Comparison of ENCODE assay signal across 9 cellular contexts in genomic region chr19:18340990-18341868, GRCh38. TPM values are rescaled to one million over a fixed set of nuclear protein-coding genes. Genes with fewer than 3 reads are reported as not detected.
DNase-seq lines count a peak whose midpoint lies in the region; ATAC-seq and TF ChIP-seq lines count a peak whose summit lies in the region.
"Had no signal": no experiment of that assay in that cellular context is flagged by ENCODE, and none has a peak within 500 bp of the region (broad histone marks: within the 10 kb centered on the region; RNA-seq: fewer than 3 reads in every experiment).

No MANE protein-coding gene starts in this region.

- peak overlapping the region; percentile 82 to 90 (median 84) for H3K9ac ChIP-seq in skeletal muscle tissue (ENCODE audit: low read depth in 1 of 3, low read length in 3 of 3)

- peak overlapping the region; percentile 79 for H3K27ac Mint-ChIP-seq in T-helper 17 cell

- peak; percentile 41 for ATAC-seq in HG03521 (IDR thresholded peaks at IDR 0.05; ENCODE audit: unreplicated experiment)
- peak; percentile 76 for ATAC-seq in T-helper 17 cell
- ATAC-seq in GM18511 (IDR thresholded peaks at IDR 0.05; ENCODE audit: unreplicated experiment): no peak
- no peak for ATAC-seq in HG02981 (IDR thresholded peaks at IDR 0.05; ENCODE audit: unreplicated experiment)

- H3K27me3 Mint-ChIP-seq in T-helper 17 cell: no peaks in the 10 kb centered on the region

- no peaks in the 10 kb centered on the region for H3K27me3 ChIP-seq in skeletal muscle tissue (ENCODE audit: control insufficient read depth in 3 of 3, insufficient read depth in 3 of 3, low read length in 3 of 3)

- peaks cover 17 to 34% (median 24%) of the 10 kb centered on the region in 3 donors for H3K4me1 ChIP-seq in skeletal muscle tissue (ENCODE audit: control insufficient read depth in 3 of 3, insufficient read depth in 3 of 3, low read length in 3 of 3)

- peaks cover 2 to 8% (median 5%) of the 10 kb centered on the region in 3 donors for H3K36me3 ChIP-seq in skeletal muscle tissue (ENCODE audit: control insufficient read depth in 3 of 3, insufficient read depth in 3 of 3, low read length in 3 of 3)

- peak; percentile 14 for TF ChIP-seq CTCF in GM12864 (IDR thresholded peaks at IDR 0.05; ENCODE audit: low read depth, low read length, missing control alignments)

- H3K4me1 Mint-ChIP-seq in T-helper 17 cell: peaks cover 10% of the 10 kb centered on the region

- peak overlapping the region; percentile 92 for H3K4me3 Mint-ChIP-seq in T-helper 17 cell

- no peaks in the 10 kb centered on the region for H3K9me3 ChIP-seq in T-helper 17 cell (ENCODE audit: control insufficient read depth, low read length, poor library complexity, severe bottlenecking)
- no peaks in the 10 kb centered on the region for H3K9me3 ChIP-seq in skeletal muscle tissue (ENCODE audit: control insufficient read depth in 3 of 3, low read length in 3 of 3)

- H3K27ac ChIP-seq in skeletal muscle tissue (ENCODE audit: low read depth, low read length): peak overlapping the region; percentile 93

- peak overlapping the region; percentile 81 for H3K4me3 ChIP-seq in GM12864 (ENCODE audit: low read depth, low read length)
- peak overlapping the region; percentile 63 for H3K4me3 ChIP-seq in iPS-11a (ENCODE audit: low read depth, low read length)
- H3K4me3 ChIP-seq in skeletal muscle tissue (ENCODE audit: low read length in 3 of 3): peak overlapping the region; percentile 73 to 90 (median 87)

- H3K36me3 Mint-ChIP-seq in T-helper 17 cell (ENCODE audit: low read depth): peaks cover under 1% of the 10 kb centered on the region

- no peak for DNase-seq in GM12864 (ENCODE audit: low read depth)
- peak; percentile 24 to 26 (median 25) for DNase-seq in T-helper 17 cell
- DNase-seq in amniotic epithelial cell (ENCODE audit: low read depth): peak; percentile 25

RNA-seq across cellular contexts. Expression of gene PGPEP1, which starts 0.8 kb away (rescaled TPM):
- total RNA-seq in T-helper 17 cell: 10 to 100 TPM; 22.0 to 28.3 TPM
- 10.4 TPM for total RNA-seq in skeletal muscle tissue

RNA-seq across cellular contexts. Expression of gene LSM4, which starts 18.4 kb away (rescaled TPM):
- 10 to 100 TPM; 43.3 to 46.6 TPM for total RNA-seq in T-helper 17 cell
- total RNA-seq in skeletal muscle tissue: 119 TPM

RNA-seq across cellular contexts. Expression of gene GDF15, which starts 44.7 kb away (rescaled TPM):
- under 1 TPM; 0.29 to 0.85 TPM for total RNA-seq in T-helper 17 cell
- 1.0 TPM for total RNA-seq in skeletal muscle tissue

RNA-seq across cellular contexts. Expression of gene LRRC25, which starts 56.2 kb away (rescaled TPM):
- 1 to 10 TPM in 1 of 2 donors, under 1 TPM in 1; 0.63 to 3.2 TPM for total RNA-seq in T-helper 17 cell
- total RNA-seq in skeletal muscle tissue: 2.1 TPM
- total RNA-seq: pulmonary artery endothelial cell had no signal

RNA-seq across cellular contexts. Expression of gene JUND, which starts 59.8 kb away (rescaled TPM):
- total RNA-seq in T-helper 17 cell (1,000 to 10,000 TPM; 1,212 to 1,401 TPM), skeletal muscle tissue (111 TPM)

Comparison
In these comparisons a context has a peak if more than half of its experiments do, and no peak if none do; other contexts are left out.
1. ATAC-seq: peak in HG03521 (single experiment) and T-helper 17 cell (single experiment); none in GM18511 (single experiment) and HG02981 (single experiment).
2. Peak in every context shown above with its lines, with median percentiles within 50 percentile points of each other: H3K4me3 ChIP-seq.